1 cellular context compared by ENCODE assay signal in the genomic region with DNA sequence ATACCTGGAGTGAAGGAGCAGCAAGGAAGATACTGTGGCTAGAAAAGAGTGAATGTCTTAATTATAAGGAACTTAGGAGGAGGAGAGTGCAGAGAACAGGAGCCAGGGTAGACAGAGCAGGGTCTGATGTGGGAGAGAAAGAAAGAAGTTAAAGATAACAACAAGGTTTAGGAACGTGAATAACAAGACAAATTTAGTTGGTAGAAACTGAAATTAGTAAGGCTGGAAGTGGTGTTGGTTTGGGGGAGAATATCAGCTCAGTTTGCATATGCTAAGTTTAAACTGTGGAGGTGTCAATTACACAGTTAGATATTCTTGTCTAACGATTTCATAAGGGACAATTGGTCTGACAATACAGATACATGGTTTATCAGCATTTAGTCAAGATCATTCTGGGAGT.
TF ChIP-seq lines count a peak whose summit lies in the region.

No MANE protein-coding gene starts in this region.

TF ChIP-seq in GM23338, 12 proteins besides CTCF, POLR2A, EP300 and RAD21 (continued from another document):
- TF ChIP-seq, protein P1, sequence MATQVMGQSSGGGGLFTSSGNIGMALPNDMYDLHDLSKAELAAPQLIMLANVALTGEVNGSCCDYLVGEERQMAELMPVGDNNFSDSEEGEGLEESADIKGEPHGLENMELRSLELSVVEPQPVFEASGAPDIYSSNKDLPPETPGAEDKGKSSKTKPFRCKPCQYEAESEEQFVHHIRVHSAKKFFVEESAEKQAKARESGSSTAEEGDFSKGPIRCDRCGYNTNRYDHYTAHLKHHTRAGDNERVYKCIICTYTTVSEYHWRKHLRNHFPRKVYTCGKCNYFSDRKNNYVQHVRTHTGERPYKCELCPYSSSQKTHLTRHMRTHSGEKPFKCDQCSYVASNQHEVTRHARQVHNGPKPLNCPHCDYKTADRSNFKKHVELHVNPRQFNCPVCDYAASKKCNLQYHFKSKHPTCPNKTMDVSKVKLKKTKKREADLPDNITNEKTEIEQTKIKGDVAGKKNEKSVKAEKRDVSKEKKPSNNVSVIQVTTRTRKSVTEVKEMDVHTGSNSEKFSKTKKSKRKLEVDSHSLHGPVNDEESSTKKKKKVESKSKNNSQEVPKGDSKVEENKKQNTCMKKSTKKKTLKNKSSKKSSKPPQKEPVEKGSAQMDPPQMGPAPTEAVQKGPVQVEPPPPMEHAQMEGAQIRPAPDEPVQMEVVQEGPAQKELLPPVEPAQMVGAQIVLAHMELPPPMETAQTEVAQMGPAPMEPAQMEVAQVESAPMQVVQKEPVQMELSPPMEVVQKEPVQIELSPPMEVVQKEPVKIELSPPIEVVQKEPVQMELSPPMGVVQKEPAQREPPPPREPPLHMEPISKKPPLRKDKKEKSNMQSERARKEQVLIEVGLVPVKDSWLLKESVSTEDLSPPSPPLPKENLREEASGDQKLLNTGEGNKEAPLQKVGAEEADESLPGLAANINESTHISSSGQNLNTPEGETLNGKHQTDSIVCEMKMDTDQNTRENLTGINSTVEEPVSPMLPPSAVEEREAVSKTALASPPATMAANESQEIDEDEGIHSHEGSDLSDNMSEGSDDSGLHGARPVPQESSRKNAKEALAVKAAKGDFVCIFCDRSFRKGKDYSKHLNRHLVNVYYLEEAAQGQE (IDR thresholded peaks at IDR 0.05; ENCODE audit: unreplicated experiment), result no peak
- TF ChIP-seq EZH2phosphoT487 (IDR thresholded peaks at IDR 0.05; ENCODE audit: unreplicated experiment), result no peak
- no peak for TF ChIP-seq ZNF331 (CRISPR knock-in tag; IDR thresholded peaks at IDR 0.05; ENCODE audit: low read depth)
- TF ChIP-seq STAT1 (IDR thresholded peaks at IDR 0.05; ENCODE audit: unreplicated experiment), result no peak
- TF ChIP-seq POLR2AphosphoS5 (IDR thresholded peaks at IDR 0.05; ENCODE audit: low read depth), result no peak
- TF ChIP-seq, protein P2, sequence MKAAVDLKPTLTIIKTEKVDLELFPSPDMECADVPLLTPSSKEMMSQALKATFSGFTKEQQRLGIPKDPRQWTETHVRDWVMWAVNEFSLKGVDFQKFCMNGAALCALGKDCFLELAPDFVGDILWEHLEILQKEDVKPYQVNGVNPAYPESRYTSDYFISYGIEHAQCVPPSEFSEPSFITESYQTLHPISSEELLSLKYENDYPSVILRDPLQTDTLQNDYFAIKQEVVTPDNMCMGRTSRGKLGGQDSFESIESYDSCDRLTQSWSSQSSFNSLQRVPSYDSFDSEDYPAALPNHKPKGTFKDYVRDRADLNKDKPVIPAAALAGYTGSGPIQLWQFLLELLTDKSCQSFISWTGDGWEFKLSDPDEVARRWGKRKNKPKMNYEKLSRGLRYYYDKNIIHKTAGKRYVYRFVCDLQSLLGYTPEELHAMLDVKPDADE (IDR thresholded peaks at IDR 0.05), result no peak
- no peak for TF ChIP-seq CREB1 (CRISPR knock-in tag; IDR thresholded peaks at IDR 0.05; ENCODE audit: low read depth)
- TF ChIP-seq ZNF114 (CRISPR knock-in tag; IDR thresholded peaks at IDR 0.05), result no peak
- no peak for TF ChIP-seq JUNB (IDR thresholded peaks at IDR 0.05; ENCODE audit: unreplicated experiment)
